8 cellular contexts compared by ENCODE assay signal in genomic region chr14:27721760-27722159, GRCh38.
"Had no signal": no experiment of that assay in that cellular context is flagged by ENCODE, and none has a peak within 500 bp of the region (broad histone marks: within the 10 kb centered on the region; RNA-seq: fewer than 3 reads in every experiment).

No MANE protein-coding gene starts in this region.

- H3K9me3 ChIP-seq: HAP-1 had no signal

- H3K36me3 ChIP-seq: HAP-1 had no signal

- FAIRE-seq: H1, H54 had no signal

- H2AFZ ChIP-seq: GM23338 had no signal

- DNase-seq: HFFc6, KG1 had no signal

- H3K4me3 ChIP-seq: GM23338, HAP-1 had no signal

- H3K4me2 ChIP-seq: GM23338 had no signal

- H3K27ac ChIP-seq: HL-60 had no signal

- H3K4me1 ChIP-seq: HAP-1 had no signal

- ATAC-seq: GM23338, HCT116 had no signal
